1 cellular context compared by ENCODE assay signal in the genomic region with DNA sequence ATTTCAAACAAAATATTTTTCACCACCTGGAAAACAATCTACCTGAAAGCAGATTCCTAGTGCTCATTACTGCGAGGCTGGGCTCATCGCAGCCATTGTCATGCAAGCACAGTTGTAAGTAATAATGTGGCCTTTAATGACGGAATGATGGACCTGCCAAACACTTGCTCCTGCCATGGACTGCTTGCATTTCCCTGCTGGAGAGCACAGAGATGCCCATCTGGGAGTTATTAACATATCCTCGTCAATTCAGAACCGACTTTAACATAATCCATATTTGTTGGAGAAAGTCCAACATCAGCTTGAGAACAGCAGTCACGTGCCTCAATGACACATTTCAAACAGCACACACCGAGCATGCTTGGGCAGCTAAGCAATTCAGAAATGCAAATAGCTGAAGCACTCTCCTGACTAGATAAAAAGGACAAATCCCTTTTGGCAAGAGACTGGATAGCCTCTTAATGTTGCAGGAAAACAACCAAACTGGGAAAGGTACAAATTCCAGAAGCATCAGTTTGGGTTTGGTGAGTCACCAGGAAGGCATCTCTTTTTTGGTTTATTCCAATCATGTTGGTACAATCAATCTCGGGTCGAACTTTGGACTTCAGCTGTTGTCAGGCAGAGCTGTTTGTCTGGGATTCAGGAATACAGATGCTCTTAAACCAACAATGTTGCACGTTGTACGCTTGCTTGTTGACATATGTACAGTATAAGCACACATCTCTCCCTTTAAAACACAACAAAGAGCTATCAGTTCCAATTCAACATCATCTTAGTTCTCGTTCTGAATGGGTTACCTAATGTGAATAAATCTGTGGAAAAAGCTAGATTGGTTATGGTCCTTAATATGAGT.
TF ChIP-seq lines count a peak whose summit lies in the region.

No MANE protein-coding gene starts in this region.

TF ChIP-seq in HepG2, 621 proteins besides CTCF, POLR2A, EP300 and RAD21 (continued from another document and continues in another):
- no peak for TF ChIP-seq ZNF691 (CRISPR knock-in tag; IDR thresholded peaks at IDR 0.05; ENCODE audit: borderline replicate concordance, low read depth)
- TF ChIP-seq HOXA9 (CRISPR knock-in tag; IDR thresholded peaks at IDR 0.05; ENCODE audit: borderline replicate concordance): no peak
- peak; percentile 56; the same call in 1 of the 2 replicates for TF ChIP-seq ZNF547 (CRISPR knock-in tag; IDR thresholded peaks at IDR 0.05)
- no peak; the same call in 1 of the 2 replicates for TF ChIP-seq ZNF160 (CRISPR knock-in tag; IDR thresholded peaks at IDR 0.05)
- peak; percentile 65; the same call in 1 of the 2 replicates for TF ChIP-seq KLF9 (CRISPR knock-in tag; IDR thresholded peaks at IDR 0.05; ENCODE audit: low read depth)
- TF ChIP-seq SNAI1 (CRISPR knock-in tag; IDR thresholded peaks at IDR 0.05; ENCODE audit: borderline replicate concordance): no peak
- TF ChIP-seq, protein P1, sequence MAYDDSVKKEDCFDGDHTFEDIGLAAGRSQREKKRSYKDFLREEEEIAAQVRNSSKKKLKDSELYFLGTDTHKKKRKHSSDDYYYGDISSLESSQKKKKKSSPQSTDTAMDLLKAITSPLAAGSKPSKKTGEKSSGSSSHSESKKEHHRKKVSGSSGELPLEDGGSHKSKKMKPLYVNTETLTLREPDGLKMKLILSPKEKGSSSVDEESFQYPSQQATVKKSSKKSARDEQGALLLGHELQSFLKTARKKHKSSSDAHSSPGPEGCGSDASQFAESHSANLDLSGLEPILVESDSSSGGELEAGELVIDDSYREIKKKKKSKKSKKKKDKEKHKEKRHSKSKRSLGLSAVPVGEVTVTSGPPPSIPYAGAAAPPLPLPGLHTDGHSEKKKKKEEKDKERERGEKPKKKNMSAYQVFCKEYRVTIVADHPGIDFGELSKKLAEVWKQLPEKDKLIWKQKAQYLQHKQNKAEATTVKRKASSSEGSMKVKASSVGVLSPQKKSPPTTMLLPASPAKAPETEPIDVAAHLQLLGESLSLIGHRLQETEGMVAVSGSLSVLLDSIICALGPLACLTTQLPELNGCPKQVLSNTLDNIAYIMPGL (CRISPR knock-in tag; IDR thresholded peaks at IDR 0.05; ENCODE audit: borderline replicate concordance in 1 of 2, low read depth in 1 of 2): peak; percentile 25 to 58; a peak in 1 of 4 replicates
- no peak for TF ChIP-seq ZNF430 (CRISPR knock-in tag; IDR thresholded peaks at IDR 0.05)
- peak; percentile 99 for TF ChIP-seq HNF4G (IDR thresholded peaks at IDR 0.05; ENCODE audit: borderline replicate concordance, low read depth, low read length)
- peak; percentile 94; the same call in 1 of the 2 replicates for TF ChIP-seq HNF4G (CRISPR knock-in tag; IDR thresholded peaks at IDR 0.05; ENCODE audit: borderline replicate concordance, low read depth)
- TF ChIP-seq ZNF292 (CRISPR knock-in tag; IDR thresholded peaks at IDR 0.05; ENCODE audit: borderline replicate concordance, low read depth): 0 out of 2 replicates have a peak, but pooled peaks have one; percentile 45
- TF ChIP-seq, protein P2, sequence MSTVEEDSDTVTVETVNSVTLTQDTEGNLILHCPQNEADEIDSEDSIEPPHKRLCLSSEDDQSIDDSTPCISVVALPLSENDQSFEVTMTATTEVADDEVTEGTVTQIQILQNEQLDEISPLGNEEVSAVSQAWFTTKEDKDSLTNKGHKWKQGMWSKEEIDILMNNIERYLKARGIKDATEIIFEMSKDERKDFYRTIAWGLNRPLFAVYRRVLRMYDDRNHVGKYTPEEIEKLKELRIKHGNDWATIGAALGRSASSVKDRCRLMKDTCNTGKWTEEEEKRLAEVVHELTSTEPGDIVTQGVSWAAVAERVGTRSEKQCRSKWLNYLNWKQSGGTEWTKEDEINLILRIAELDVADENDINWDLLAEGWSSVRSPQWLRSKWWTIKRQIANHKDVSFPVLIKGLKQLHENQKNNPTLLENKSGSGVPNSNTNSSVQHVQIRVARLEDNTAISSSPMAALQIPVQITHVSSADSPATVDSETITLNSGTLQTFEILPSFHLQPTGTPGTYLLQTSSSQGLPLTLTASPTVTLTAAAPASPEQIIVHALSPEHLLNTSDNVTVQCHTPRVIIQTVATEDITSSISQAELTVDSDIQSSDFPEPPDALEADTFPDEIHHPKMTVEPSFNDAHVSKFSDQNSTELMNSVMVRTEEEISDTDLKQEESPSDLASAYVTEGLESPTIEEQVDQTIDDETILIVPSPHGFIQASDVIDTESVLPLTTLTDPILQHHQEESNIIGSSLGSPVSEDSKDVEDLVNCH (CRISPR knock-in tag; IDR thresholded peaks at IDR 0.05): no peak
- TF ChIP-seq KAT8 (CRISPR knock-in tag; IDR thresholded peaks at IDR 0.05): peak; percentile 83
- TF ChIP-seq HHEX (CRISPR knock-in tag; IDR thresholded peaks at IDR 0.05): peak; percentile 83
- peak; percentile 7; the same call in 1 of the 2 replicates for TF ChIP-seq THRA (CRISPR knock-in tag; IDR thresholded peaks at IDR 0.05; ENCODE audit: borderline replicate concordance)
- no peak for TF ChIP-seq ZNF616 (CRISPR knock-in tag; IDR thresholded peaks at IDR 0.05; ENCODE audit: low read depth)
- peak; percentile 67 for TF ChIP-seq HOXA5 (CRISPR knock-in tag; IDR thresholded peaks at IDR 0.05)
- TF ChIP-seq ZNF121 (CRISPR knock-in tag; IDR thresholded peaks at IDR 0.05): no peak
- no peak for TF ChIP-seq HIC2 (CRISPR knock-in tag; IDR thresholded peaks at IDR 0.05; ENCODE audit: low read depth)
- TF ChIP-seq, protein P3, sequence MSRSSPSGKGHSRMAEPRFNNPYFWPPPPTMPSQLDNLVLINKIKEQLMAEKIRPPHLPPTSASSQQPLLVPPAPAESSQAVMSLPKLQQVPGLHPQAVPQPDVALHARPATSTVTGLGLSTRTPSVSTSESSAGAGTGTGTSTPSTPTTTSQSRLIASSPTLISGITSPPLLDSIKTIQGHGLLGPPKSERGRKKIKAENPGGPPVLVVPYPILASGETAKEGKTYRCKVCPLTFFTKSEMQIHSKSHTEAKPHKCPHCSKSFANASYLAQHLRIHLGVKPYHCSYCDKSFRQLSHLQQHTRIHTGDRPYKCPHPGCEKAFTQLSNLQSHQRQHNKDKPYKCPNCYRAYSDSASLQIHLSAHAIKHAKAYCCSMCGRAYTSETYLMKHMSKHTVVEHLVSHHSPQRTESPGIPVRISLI (CRISPR knock-in tag; IDR thresholded peaks at IDR 0.05; ENCODE audit: borderline replicate concordance): no peak; the same call in 1 of the 2 replicates
- no peak for TF ChIP-seq ZFP41 (CRISPR knock-in tag; IDR thresholded peaks at IDR 0.05; ENCODE audit: borderline replicate concordance)
- TF ChIP-seq, protein P4, sequence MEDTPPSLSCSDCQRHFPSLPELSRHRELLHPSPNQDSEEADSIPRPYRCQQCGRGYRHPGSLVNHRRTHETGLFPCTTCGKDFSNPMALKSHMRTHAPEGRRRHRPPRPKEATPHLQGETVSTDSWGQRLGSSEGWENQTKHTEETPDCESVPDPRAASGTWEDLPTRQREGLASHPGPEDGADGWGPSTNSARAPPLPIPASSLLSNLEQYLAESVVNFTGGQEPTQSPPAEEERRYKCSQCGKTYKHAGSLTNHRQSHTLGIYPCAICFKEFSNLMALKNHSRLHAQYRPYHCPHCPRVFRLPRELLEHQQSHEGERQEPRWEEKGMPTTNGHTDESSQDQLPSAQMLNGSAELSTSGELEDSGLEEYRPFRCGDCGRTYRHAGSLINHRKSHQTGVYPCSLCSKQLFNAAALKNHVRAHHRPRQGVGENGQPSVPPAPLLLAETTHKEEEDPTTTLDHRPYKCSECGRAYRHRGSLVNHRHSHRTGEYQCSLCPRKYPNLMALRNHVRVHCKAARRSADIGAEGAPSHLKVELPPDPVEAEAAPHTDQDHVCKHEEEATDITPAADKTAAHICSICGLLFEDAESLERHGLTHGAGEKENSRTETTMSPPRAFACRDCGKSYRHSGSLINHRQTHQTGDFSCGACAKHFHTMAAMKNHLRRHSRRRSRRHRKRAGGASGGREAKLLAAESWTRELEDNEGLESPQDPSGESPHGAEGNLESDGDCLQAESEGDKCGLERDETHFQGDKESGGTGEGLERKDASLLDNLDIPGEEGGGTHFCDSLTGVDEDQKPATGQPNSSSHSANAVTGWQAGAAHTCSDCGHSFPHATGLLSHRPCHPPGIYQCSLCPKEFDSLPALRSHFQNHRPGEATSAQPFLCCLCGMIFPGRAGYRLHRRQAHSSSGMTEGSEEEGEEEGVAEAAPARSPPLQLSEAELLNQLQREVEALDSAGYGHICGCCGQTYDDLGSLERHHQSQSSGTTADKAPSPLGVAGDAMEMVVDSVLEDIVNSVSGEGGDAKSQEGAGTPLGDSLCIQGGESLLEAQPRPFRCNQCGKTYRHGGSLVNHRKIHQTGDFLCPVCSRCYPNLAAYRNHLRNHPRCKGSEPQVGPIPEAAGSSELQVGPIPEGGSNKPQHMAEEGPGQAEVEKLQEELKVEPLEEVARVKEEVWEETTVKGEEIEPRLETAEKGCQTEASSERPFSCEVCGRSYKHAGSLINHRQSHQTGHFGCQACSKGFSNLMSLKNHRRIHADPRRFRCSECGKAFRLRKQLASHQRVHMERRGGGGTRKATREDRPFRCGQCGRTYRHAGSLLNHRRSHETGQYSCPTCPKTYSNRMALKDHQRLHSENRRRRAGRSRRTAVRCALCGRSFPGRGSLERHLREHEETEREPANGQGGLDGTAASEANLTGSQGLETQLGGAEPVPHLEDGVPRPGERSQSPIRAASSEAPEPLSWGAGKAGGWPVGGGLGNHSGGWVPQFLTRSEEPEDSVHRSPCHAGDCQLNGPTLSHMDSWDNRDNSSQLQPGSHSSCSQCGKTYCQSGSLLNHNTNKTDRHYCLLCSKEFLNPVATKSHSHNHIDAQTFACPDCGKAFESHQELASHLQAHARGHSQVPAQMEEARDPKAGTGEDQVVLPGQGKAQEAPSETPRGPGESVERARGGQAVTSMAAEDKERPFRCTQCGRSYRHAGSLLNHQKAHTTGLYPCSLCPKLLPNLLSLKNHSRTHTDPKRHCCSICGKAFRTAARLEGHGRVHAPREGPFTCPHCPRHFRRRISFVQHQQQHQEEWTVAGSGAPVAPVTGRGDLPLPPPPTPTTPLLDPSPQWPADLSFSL (CRISPR knock-in tag; IDR thresholded peaks at IDR 0.05): peak; percentile 75; the same call in 1 of the 2 replicates
- TF ChIP-seq STAG1 (CRISPR knock-in tag; IDR thresholded peaks at IDR 0.05): no peak
- no peak for TF ChIP-seq NCOA5 (CRISPR knock-in tag; IDR thresholded peaks at IDR 0.05)
- TF ChIP-seq TBX2 (CRISPR knock-in tag; IDR thresholded peaks at IDR 0.05; ENCODE audit: borderline replicate concordance): peak; percentile 93
- TF ChIP-seq, protein P5, sequence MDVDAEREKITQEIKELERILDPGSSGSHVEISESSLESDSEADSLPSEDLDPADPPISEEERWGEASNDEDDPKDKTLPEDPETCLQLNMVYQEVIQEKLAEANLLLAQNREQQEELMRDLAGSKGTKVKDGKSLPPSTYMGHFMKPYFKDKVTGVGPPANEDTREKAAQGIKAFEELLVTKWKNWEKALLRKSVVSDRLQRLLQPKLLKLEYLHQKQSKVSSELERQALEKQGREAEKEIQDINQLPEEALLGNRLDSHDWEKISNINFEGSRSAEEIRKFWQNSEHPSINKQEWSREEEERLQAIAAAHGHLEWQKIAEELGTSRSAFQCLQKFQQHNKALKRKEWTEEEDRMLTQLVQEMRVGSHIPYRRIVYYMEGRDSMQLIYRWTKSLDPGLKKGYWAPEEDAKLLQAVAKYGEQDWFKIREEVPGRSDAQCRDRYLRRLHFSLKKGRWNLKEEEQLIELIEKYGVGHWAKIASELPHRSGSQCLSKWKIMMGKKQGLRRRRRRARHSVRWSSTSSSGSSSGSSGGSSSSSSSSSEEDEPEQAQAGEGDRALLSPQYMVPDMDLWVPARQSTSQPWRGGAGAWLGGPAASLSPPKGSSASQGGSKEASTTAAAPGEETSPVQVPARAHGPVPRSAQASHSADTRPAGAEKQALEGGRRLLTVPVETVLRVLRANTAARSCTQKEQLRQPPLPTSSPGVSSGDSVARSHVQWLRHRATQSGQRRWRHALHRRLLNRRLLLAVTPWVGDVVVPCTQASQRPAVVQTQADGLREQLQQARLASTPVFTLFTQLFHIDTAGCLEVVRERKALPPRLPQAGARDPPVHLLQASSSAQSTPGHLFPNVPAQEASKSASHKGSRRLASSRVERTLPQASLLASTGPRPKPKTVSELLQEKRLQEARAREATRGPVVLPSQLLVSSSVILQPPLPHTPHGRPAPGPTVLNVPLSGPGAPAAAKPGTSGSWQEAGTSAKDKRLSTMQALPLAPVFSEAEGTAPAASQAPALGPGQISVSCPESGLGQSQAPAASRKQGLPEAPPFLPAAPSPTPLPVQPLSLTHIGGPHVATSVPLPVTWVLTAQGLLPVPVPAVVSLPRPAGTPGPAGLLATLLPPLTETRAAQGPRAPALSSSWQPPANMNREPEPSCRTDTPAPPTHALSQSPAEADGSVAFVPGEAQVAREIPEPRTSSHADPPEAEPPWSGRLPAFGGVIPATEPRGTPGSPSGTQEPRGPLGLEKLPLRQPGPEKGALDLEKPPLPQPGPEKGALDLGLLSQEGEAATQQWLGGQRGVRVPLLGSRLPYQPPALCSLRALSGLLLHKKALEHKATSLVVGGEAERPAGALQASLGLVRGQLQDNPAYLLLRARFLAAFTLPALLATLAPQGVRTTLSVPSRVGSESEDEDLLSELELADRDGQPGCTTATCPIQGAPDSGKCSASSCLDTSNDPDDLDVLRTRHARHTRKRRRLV (CRISPR knock-in tag; IDR thresholded peaks at IDR 0.05): peak; percentile 78; the same call in 1 of the 2 replicates
- peak; percentile 71; the same call in 1 of the 2 replicates for TF ChIP-seq YEATS4 (CRISPR knock-in tag; IDR thresholded peaks at IDR 0.05; ENCODE audit: borderline replicate concordance)
- 0 out of 2 replicates have a peak, but pooled peaks have one; percentile 28 for TF ChIP-seq NFE2 (CRISPR knock-in tag; IDR thresholded peaks at IDR 0.05)
